In genomic region chr3:189365609-189366564, GRCh38 we compare ENCODE assay signal across 19 cellular contexts.
A peak's percentile ranks its signal among the peaks of the same experiment; 100 is the strongest.
DNase-seq lines count a peak whose midpoint lies in the region; TF ChIP-seq lines count a peak whose summit lies in the region.
"Had no signal": no experiment of that assay in that cellular context is flagged by ENCODE, and none has a peak within 500 bp of the region (broad histone marks: within the 10 kb centered on the region; RNA-seq: fewer than 3 reads in every experiment).

No MANE protein-coding gene starts in this region.

- no peaks in the 10 kb centered on the region for H3K4me1 Mint-ChIP-seq in HFFc6 (ENCODE audit: low read depth)
- H3K4me1 Mint-ChIP-seq: activated B cell treated with CpG ODN at 0.5 μM for 24 hours, B cell had no signal

- H3K4me3 Mint-ChIP-seq in HFFc6 = no peak overlapping the region
- H3K4me3 Mint-ChIP-seq: activated B cell treated with CpG ODN at 0.5 μM for 24 hours; activated naive CD8-positive, alpha-beta T cell treated with anti-CD3 and anti-CD28 coated beads, Interleukin-2, amount 10 ng/mL, durations not matched to agents 7 days and 5 days; activated T-helper 1 cell treated with anti-CD3 and anti-CD28 coated beads, Interleukin-12 subunit alpha, Interleukin-12 subunit beta, Interleukin-2, Interleukin-4 antibody, amounts not matched to agents 30 ng/mL and 10 ng/mL and 1 ng/mL, durations not matched to agents 14 hours and 24 hours and 36 hours; B cell had no signal

- peaks cover 4% of the 10 kb centered on the region for H3K27me3 Mint-ChIP-seq in HFFc6 (ENCODE audit: insufficient read depth)
- H3K27me3 Mint-ChIP-seq: activated naive CD8-positive, alpha-beta T cell treated with anti-CD3 and anti-CD28 coated beads, Interleukin-2, amount 10 ng/mL, durations not matched to agents 7 days and 5 days had no signal

- no peaks in the 10 kb centered on the region for H3K36me3 Mint-ChIP-seq in HFFc6 (ENCODE audit: low read depth)
- H3K36me3 Mint-ChIP-seq: activated naive CD8-positive, alpha-beta T cell treated with anti-CD3 and anti-CD28 coated beads, Interleukin-2, amount 10 ng/mL, durations not matched to agents 7 days and 5 days had no signal

- H3K4me3 ChIP-seq in cardiac fibroblast (replicated peaks in 1 of 2; ENCODE audit: low read depth in 2 of 2, low read length in 2 of 2) (no peak overlapping the region), retinal pigment epithelial cell (ENCODE audit: low read length) (no peak overlapping the region)
- H3K4me3 ChIP-seq: ovary had no signal

- H3K9me3 Mint-ChIP-seq in HFFc6 = peaks cover 4% of the 10 kb centered on the region; the same call in 1 of the 2 replicates
- H3K9me3 Mint-ChIP-seq: activated B cell treated with CpG ODN at 0.5 μM for 24 hours had no signal

- DNase-seq in EH (ENCODE audit: low read depth) = peak; percentile 18
- DNase-seq in NCI-H524 treated with DMSO at 0.1 percent for 48 hours (lab: John Stamatoyannopoulos, UW) = peak; percentile 39
- peak; percentile 12 to 64 for DNase-seq in cardiac fibroblast (ENCODE audit: low read depth in 2 of 2)
- DNase-seq in retinal pigment epithelial cell (ENCODE audit: low read depth) = no peak
- DNase-seq in cerebellum (ENCODE audit: low spot score) = no peak
- no peak for DNase-seq in NK-92 (lab: John Stamatoyannopoulos, UW; ENCODE audit: unreplicated experiment)
- no peak for DNase-seq in NCI-H748 (lab: John Stamatoyannopoulos, UW; ENCODE audit: unreplicated experiment)
- no peak for DNase-seq in HFFc6
- DNase-seq: activated B cell treated with CpG ODN at 0.5 μM for 24 hours; activated CD8-positive, alpha-beta memory T cell treated with anti-CD3 and anti-CD28 coated beads for 24 hours; activated naive CD8-positive, alpha-beta T cell treated with anti-CD3 and anti-CD28 coated beads, Interleukin-2, amount 10 ng/mL, durations not matched to agents 7 days and 5 days; Calu3; foreskin fibroblast; left ventricle myocardium superior; NCI-H1105 treated with DMSO at 0.1 percent for 48 hours; ovary; T-helper 2 cell had no signal

- no peak overlapping the region for H3K27ac Mint-ChIP-seq in HFFc6
- H3K27ac Mint-ChIP-seq: activated B cell treated with CpG ODN at 0.5 μM for 24 hours; activated naive CD8-positive, alpha-beta T cell treated with anti-CD3 and anti-CD28 coated beads, Interleukin-2, amount 10 ng/mL, durations not matched to agents 7 days and 5 days; activated T-helper 1 cell treated with anti-CD3 and anti-CD28 coated beads, Interleukin-12 subunit alpha, Interleukin-12 subunit beta, Interleukin-2, Interleukin-4 antibody, amounts not matched to agents 30 ng/mL and 10 ng/mL and 1 ng/mL, durations not matched to agents 14 hours and 24 hours and 36 hours; B cell had no signal

- TF ChIP-seq CTCF in cardiac fibroblast (IDR thresholded peaks at IDR 0.05; ENCODE audit: low read depth, low read length) (no peak), retinal pigment epithelial cell (conservative IDR thresholded peaks at IDR 0.05; ENCODE audit: low read depth, low read length) (peak; percentile 11), HFFc6 (IDR thresholded peaks at IDR 0.05) (no peak)

Comparison
In these comparisons a context has a peak if more than half of its experiments do, and no peak if none do; other contexts are left out.
1. DNase-seq: peak in EH (single experiment), NCI-H524 treated with DMSO at 0.1 percent for 48 hours (single experiment) and cardiac fibroblast (2 of 2); none in retinal pigment epithelial cell (single experiment), cerebellum (single experiment), NK-92 (single experiment), NCI-H748 (single experiment) and HFFc6 (single experiment).